ENCODE assay signal across 8 cellular contexts in the genomic region with DNA sequence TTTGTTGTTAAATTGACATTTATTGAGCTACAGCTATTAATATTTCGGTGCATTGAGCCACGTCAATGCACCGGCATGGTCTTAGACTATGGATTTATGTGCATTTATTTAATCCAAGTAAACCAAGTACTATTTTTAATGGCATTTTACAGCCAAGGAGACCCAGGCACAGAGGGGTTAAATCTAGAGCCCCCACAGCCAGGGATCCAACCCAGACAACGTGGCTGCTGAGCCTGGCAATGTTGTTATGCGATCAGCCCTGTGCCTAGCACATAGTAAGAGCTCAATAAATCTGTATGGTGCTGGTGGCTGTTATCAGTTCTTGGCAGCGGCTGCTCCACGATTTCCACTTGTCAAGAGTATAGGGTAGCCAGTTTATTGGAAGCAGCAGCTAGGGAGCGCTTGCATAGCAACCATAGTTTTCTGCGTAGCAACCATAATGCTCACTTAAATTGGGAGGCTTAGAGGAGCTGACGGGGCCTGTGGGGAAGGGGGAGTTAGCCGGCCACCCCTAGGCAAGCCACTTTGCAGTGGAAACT. TPM values are rescaled to one million over a fixed set of nuclear protein-coding genes. Genes with fewer than 3 reads are reported as not detected.
DNase-seq lines count a peak whose midpoint lies in the region; ATAC-seq and TF ChIP-seq lines count a peak whose summit lies in the region.

No MANE protein-coding gene starts in this region.

- H3K36me3 ChIP-seq in CD8-positive, alpha-beta memory T cell (ENCODE audit: insufficient read depth, low read length) = no peaks in the 10 kb centered on the region
- H3K36me3 ChIP-seq in breast epithelium (no peaks in the 10 kb centered on the region), liver (ENCODE audit: control insufficient read depth in 4 of 4, insufficient read depth in 3 of 4, low read depth in 1 of 4, low read length in 3 of 4) (no peaks in the 10 kb centered on the region), thyroid gland (peaks cover 0 to 5% of the 10 kb centered on the region in 2 donors)

- peaks cover 28 to 47% (median 38%) of the 10 kb centered on the region in 3 donors for H3K4me1 Mint-ChIP-seq in CD8-positive, alpha-beta memory T cell

- no peaks in the 10 kb centered on the region for H3K27me3 ChIP-seq in CD8-positive, alpha-beta memory T cell (ENCODE audit: insufficient read depth, low read length, poor library complexity, severe bottlenecking)
- H3K27me3 ChIP-seq in breast epithelium (no peaks in the 10 kb centered on the region), liver (ENCODE audit: control insufficient read depth in 4 of 4, insufficient read depth in 4 of 4, low read length in 3 of 4) (no peaks in the 10 kb centered on the region), thyroid gland (no peaks in the 10 kb centered on the region)

- 19% methylated on average over 11 of the region's 11 CpGs for WGBS in liver
- WGBS in thyroid gland, 2 donors = 20 to 25% methylated on average over 9 to 11 of the region's 11 CpGs

- H3K9me3 Mint-ChIP-seq in CD8-positive, alpha-beta memory T cell = no peaks in the 10 kb centered on the region

- intact Hi-C loops in breast epithelium (cut with DNase I; ENCODE audit: low total_unique reads) = no loop called here
- intact Hi-C loops in thyroid gland (cut with DNase I) = no loop called here

- no peak for TF ChIP-seq POLR2A in breast epithelium (IDR thresholded peaks at IDR 0.05)
- no peak for TF ChIP-seq POLR2A in thyroid gland (IDR thresholded peaks at IDR 0.05)

- H3K27ac ChIP-seq in CD8-positive, alpha-beta memory T cell (ENCODE audit: low read depth, low read length) = peak overlapping the region; percentile 94
- H3K27ac ChIP-seq in breast epithelium (peak overlapping the region; percentile 97 to 100), liver (ENCODE audit: low read depth in 1 of 2, low read length in 2 of 2) (peak overlapping the region; percentile 98 to 100), thyroid gland (peak overlapping the region; percentile 56 to 100 (median 100))

- peaks cover 24% of the 10 kb centered on the region for H3K4me1 ChIP-seq in CD8-positive, alpha-beta memory T cell (ENCODE audit: insufficient read depth, low read length)
- H3K4me1 ChIP-seq in breast epithelium = no peaks in the 10 kb centered on the region
- H3K4me1 ChIP-seq in liver (ENCODE audit: control insufficient read depth in 4 of 4, insufficient read depth in 4 of 4, low read length in 3 of 4) = peaks cover 6 to 39% (median 18%) of the 10 kb centered on the region in 4 donors
- peaks cover 19 to 24% of the 10 kb centered on the region in 2 donors for H3K4me1 ChIP-seq in thyroid gland

- no peak for TF ChIP-seq CTCF in breast epithelium (IDR thresholded peaks at IDR 0.05)
- no peak for TF ChIP-seq CTCF in liver (IDR thresholded peaks at IDR 0.05; ENCODE audit: low read depth, low read length, missing input control)
- TF ChIP-seq CTCF in thyroid gland (IDR thresholded peaks at IDR 0.05) = no peak

- peak overlapping the region; percentile 51 to 100 for H3K9ac ChIP-seq in liver (ENCODE audit: low read depth in 1 of 2, low read length in 2 of 2)

- H3K4me3 Mint-ChIP-seq in CD8-positive, alpha-beta memory T cell = peak overlapping the region; percentile 95 to 100 (median 99)

- H3K27me3 Mint-ChIP-seq in CD8-positive, alpha-beta memory T cell = peaks cover 0 to 2% of the 10 kb centered on the region in 2 donors

- TF ChIP-seq RAD21 in liver (IDR thresholded peaks at IDR 0.05) = no peak

- ATAC-seq in GM18907 (IDR thresholded peaks at IDR 0.05; ENCODE audit: unreplicated experiment) = no peak

- H3K27ac Mint-ChIP-seq in CD8-positive, alpha-beta memory T cell = peak overlapping the region; percentile 90 to 100 (median 100)

- no peaks in the 10 kb centered on the region for H3K9me3 ChIP-seq in CD8-positive, alpha-beta memory T cell (ENCODE audit: low read length)
- H3K9me3 ChIP-seq in breast epithelium (no peaks in the 10 kb centered on the region), liver (ENCODE audit: control insufficient read depth in 4 of 4, low read length in 3 of 4) (no peaks in the 10 kb centered on the region), thyroid gland (no peaks in the 10 kb centered on the region)

- H3K36me3 Mint-ChIP-seq in CD8-positive, alpha-beta memory T cell = peaks cover 2 to 30% (median 6%) of the 10 kb centered on the region in 3 donors

- CTCF ChIA-PET in CD8-positive, alpha-beta memory T cell (lab: Charles Lee) = interaction anchor here (0.6 to 1.7 kb wide), 5 partner anchors 11 to 149 kb away, joined by 3 to 5 read pairs (median 3); no protein-coding TSS in a partner anchor

- H3K4me3 ChIP-seq in CD8-positive, alpha-beta memory T cell (ENCODE audit: low read length) = peak overlapping the region; percentile 87
- H3K4me3 ChIP-seq in breast epithelium = peak overlapping the region; percentile 80 to 99 (median 89)
- H3K4me3 ChIP-seq in liver (ENCODE audit: low read depth in 1 of 3, low read length in 3 of 3) = peak overlapping the region; percentile 37 to 83 (median 72)
- peak overlapping the region in 2 of 3 donors; percentile 57 to 97 for H3K4me3 ChIP-seq in thyroid gland (replicated peaks in 1 of 3)

- no peak for DNase-seq in CD8-positive, alpha-beta memory T cell
- peak; percentile 70 for DNase-seq in H4 (ENCODE audit: low spot score)
- peak; percentile 94 for DNase-seq in NCI-H69 (lab: John Stamatoyannopoulos, UW)
- no peak for DNase-seq in breast epithelium (ENCODE audit: low spot score in 2 of 2)
- no peak for DNase-seq in thyroid gland
- DNase-seq in activated CD4-positive, alpha-beta T cell treated with anti-CD3 and anti-CD28 coated beads, Interleukin-2, amount 50 U/mL, for 4 hours = no peak

- POLR2A ChIA-PET in CD8-positive, alpha-beta memory T cell (lab: Charles Lee) = interaction anchor here (0.6 to 2.7 kb wide), 4 partner anchors 10 to 191 kb away, joined by 3 to 6 read pairs (median 4); no protein-coding TSS in a partner anchor

TF ChIP-seq in liver, 16 proteins besides CTCF, POLR2A, EP300 and RAD21:
- no peak for TF ChIP-seq YY1 (IDR thresholded peaks at IDR 0.05)

RNA-seq across cellular contexts. Expression of gene RBBP6, which starts 0.5 kb away (rescaled TPM):
- total RNA-seq in CD8-positive, alpha-beta memory T cell = 10 to 100 TPM; 61.9 to 66.0 TPM
- 27.2 TPM for polyA plus RNA-seq in CD8-positive, alpha-beta memory T cell
- total RNA-seq in H4 (2014; rRNA removed; shearing (Covaris generic)) = 7.7 and 16.0 TPM in 2 replicates
- total RNA-seq in breast epithelium (10 to 100 TPM; 54.7 to 90.7 (median 67.8) TPM), liver (10 to 100 TPM; 13.1 to 35.8 TPM), thyroid gland (100 to 1,000 TPM in 1 of 4 donors, 10 to 100 TPM in 3; 78.9 to 120 (median 84.5) TPM)
- polyA plus RNA-seq in liver = 10 to 100 TPM in 1 of 2 donors, 1 to 10 TPM in 1; 8.1 to 10.5 TPM

Comparison
In these comparisons a context has a peak if more than half of its experiments do, and no peak if none do; other contexts are left out.
1. DNase-seq: peak in H4 (single experiment) and NCI-H69 (single experiment); none in CD8-positive, alpha-beta memory T cell (0 of 5), breast epithelium (0 of 2), thyroid gland (0 of 2) and activated CD4-positive, alpha-beta T cell treated with anti-CD3 and anti-CD28 coated beads, Interleukin-2, amount 50 U/mL, for 4 hours (0 of 2).
2. Peak in every context shown above with its lines, with median percentiles within 50 percentile points of each other: H3K27ac ChIP-seq and H3K4me3 ChIP-seq.